ENCODE assay signal across 15 cellular contexts in genomic region chr16:30113711-30114333, GRCh38. TPM values are rescaled to one million over a fixed set of nuclear protein-coding genes. Genes with fewer than 3 reads are reported as not detected.
DNase-seq lines count a peak whose midpoint lies in the region; ATAC-seq and TF ChIP-seq lines count a peak whose summit lies in the region.
"Had no signal": no experiment of that assay in that cellular context is flagged by ENCODE, and none has a peak within 500 bp of the region (broad histone marks: within the 10 kb centered on the region; RNA-seq: fewer than 3 reads in every experiment).

No MANE protein-coding gene starts in this region.

- peak overlapping the region; percentile 37 for H2AK5ac ChIP-seq in neuronal stem cell (ENCODE audit: low read depth, low read length)

- H3K36me3 ChIP-seq in CD4-positive, CD25-positive, alpha-beta regulatory T cell (ENCODE audit: control insufficient read depth, insufficient read depth, low read length) = peaks cover 23% of the 10 kb centered on the region
- H3K36me3 ChIP-seq in neuronal stem cell (replicated peaks in 1 of 2; ENCODE audit: control insufficient read depth in 2 of 2, insufficient read depth in 2 of 2, low read length in 2 of 2) (peaks cover 32 to 39% of the 10 kb centered on the region in 2 donors), left lung (peaks cover 0 to 94% of the 10 kb centered on the region in 2 donors)

- peak overlapping the region; percentile 52 to 73 (median 56) for H3K27ac Mint-ChIP-seq in CD4-positive, CD25-positive, alpha-beta regulatory T cell
- peak overlapping the region; percentile 87 for H3K27ac Mint-ChIP-seq in HFFc6
- H3K27ac Mint-ChIP-seq in central memory CD8-positive, alpha-beta T cell (ENCODE audit: low read depth) = peak overlapping the region; percentile 67
- H3K27ac Mint-ChIP-seq: mesothelial cell of epicardium had no signal

- H3K14ac ChIP-seq in neuronal stem cell (ENCODE audit: low read length) = peak overlapping the region; percentile 71

- intact Hi-C loops in left lung (cut with DNase I) = no loop called here

- WGBS in neuronal stem cell (ENCODE audit: extremely low coverage in 2 of 2, insufficient read length in 2 of 2, insufficient replicate concordance in 1 of 2), 2 donors = no CpG with 5 or more reads among the region's 20 CpGs

- H4K8ac ChIP-seq in neuronal stem cell (ENCODE audit: low read depth, low read length) = no peak overlapping the region

- no peaks in the 10 kb centered on the region for H3K79me1 ChIP-seq in neuronal stem cell (ENCODE audit: low read depth, low read length)

- peak overlapping the region; percentile 31 for H3K23ac ChIP-seq in neuronal stem cell (ENCODE audit: low read depth, low read length, poor library complexity)

- H3K4me3 ChIP-seq in CD4-positive, CD25-positive, alpha-beta regulatory T cell (ENCODE audit: low read depth, low read length) = no peak overlapping the region
- no peak overlapping the region for H3K4me3 ChIP-seq in neuronal stem cell (ENCODE audit: low read length in 2 of 2)
- no peak overlapping the region for H3K4me3 ChIP-seq in left lung

- DNase-seq in CD4-positive, CD25-positive, alpha-beta regulatory T cell = no peak
- DNase-seq in HFFc6 (peak; percentile 38), neuronal stem cell (ENCODE audit: low spot score) (no peak), left lung (no peak), HuH-7.5 (ENCODE audit: low spot score) (no peak), HuH-7 (ENCODE audit: low spot score) (no peak)
- no peak for DNase-seq in central memory CD8-positive, alpha-beta T cell (ENCODE audit: low spot score in 2 of 2)
- no peak for DNase-seq in stimulated activated CD4-positive, alpha-beta T cell treated with anti-CD3 and anti-CD28 coated beads, Interleukin-12 subunit alpha, Interleukin-12 subunit beta, amount 100 ng/mL, for 4 hours
- DNase-seq: activated CD4-positive, alpha-beta T cell treated with anti-CD3 and anti-CD28 coated beads for 4 hours; activated T-cell treated with anti-CD3 and anti-CD28 coated beads, Interleukin-2, amount 50 U/mL, for 1 hour; KBM-7; NCI-H1436; NCI-H524 had no signal

- H3K4me3 Mint-ChIP-seq in CD4-positive, CD25-positive, alpha-beta regulatory T cell = no peak overlapping the region
- H3K4me3 Mint-ChIP-seq in HFFc6 = peak overlapping the region; percentile 20; the same call in 1 of the 2 replicates
- H3K4me3 Mint-ChIP-seq in central memory CD8-positive, alpha-beta T cell = no peak overlapping the region
- H3K4me3 Mint-ChIP-seq: mesothelial cell of epicardium had no signal

- H3K27me3 Mint-ChIP-seq in CD4-positive, CD25-positive, alpha-beta regulatory T cell = no peaks in the 10 kb centered on the region
- no peaks in the 10 kb centered on the region; the same call in none of the 2 replicates for H3K27me3 Mint-ChIP-seq in HFFc6 (ENCODE audit: insufficient read depth)
- no peaks in the 10 kb centered on the region for H3K27me3 Mint-ChIP-seq in central memory CD8-positive, alpha-beta T cell

- no peaks in the 10 kb centered on the region for H3K9me3 Mint-ChIP-seq in CD4-positive, CD25-positive, alpha-beta regulatory T cell
- H3K9me3 Mint-ChIP-seq in HFFc6 = no peaks in the 10 kb centered on the region
- no peaks in the 10 kb centered on the region for H3K9me3 Mint-ChIP-seq in central memory CD8-positive, alpha-beta T cell
- H3K9me3 Mint-ChIP-seq: mesothelial cell of epicardium had no signal

- H3K9me3 ChIP-seq in CD4-positive, CD25-positive, alpha-beta regulatory T cell (ENCODE audit: control insufficient read depth in 2 of 2, low read length in 2 of 2) = no peaks in the 10 kb centered on the region
- no peaks in the 10 kb centered on the region for H3K9me3 ChIP-seq in neuronal stem cell (replicated peaks in 1 of 2; ENCODE audit: control insufficient read depth in 2 of 2, insufficient read depth in 1 of 2, low read depth in 1 of 2, low read length in 2 of 2)
- H3K9me3 ChIP-seq in left lung = no peaks in the 10 kb centered on the region

- TF ChIP-seq CTCF in HFFc6 (IDR thresholded peaks at IDR 0.05) (no peak), left lung (IDR thresholded peaks at IDR 0.05) (no peak)

- H3K27ac ChIP-seq in CD4-positive, CD25-positive, alpha-beta regulatory T cell (ENCODE audit: insufficient read depth, low read length, poor library complexity, severe bottlenecking) = peak overlapping the region; percentile 41
- H3K27ac ChIP-seq in neuronal stem cell (replicated peaks; ENCODE audit: low read length) (no peak overlapping the region), left lung (peak overlapping the region in 1 of 2 donors; percentile 18)
- H3K27ac ChIP-seq: C4-2B had no signal

- H3K9ac ChIP-seq in neuronal stem cell (ENCODE audit: low read depth, low read length, poor library complexity) = peak overlapping the region; percentile 2

- H3K18ac ChIP-seq in neuronal stem cell (ENCODE audit: low read length) = no peak overlapping the region

- no peak overlapping the region for H4K91ac ChIP-seq in neuronal stem cell (ENCODE audit: low read depth, low read length, poor library complexity)

- H3K4me1 ChIP-seq in CD4-positive, CD25-positive, alpha-beta regulatory T cell (ENCODE audit: control insufficient read depth, insufficient read depth, low read length, poor library complexity, severe bottlenecking) = peaks cover 25% of the 10 kb centered on the region
- H3K4me1 ChIP-seq in neuronal stem cell (ENCODE audit: control insufficient read depth in 2 of 2, insufficient read depth in 1 of 2, low read depth in 1 of 2, low read length in 2 of 2) (no peaks in the 10 kb centered on the region), left lung (peaks cover 0 to 19% of the 10 kb centered on the region in 2 donors)

- no peak overlapping the region for H2AFZ ChIP-seq in neuronal stem cell (ENCODE audit: low read length)

- no peaks in the 10 kb centered on the region for H3K27me3 ChIP-seq in CD4-positive, CD25-positive, alpha-beta regulatory T cell (ENCODE audit: control insufficient read depth, insufficient read depth, low read length)
- H3K27me3 ChIP-seq in neuronal stem cell (ENCODE audit: control insufficient read depth in 3 of 3, insufficient read depth in 3 of 3, low read depth in 1 of 3, low read length in 3 of 3) = no peaks in the 10 kb centered on the region
- H3K27me3 ChIP-seq in left lung = no peaks in the 10 kb centered on the region

- no peak overlapping the region for H2BK5ac ChIP-seq in neuronal stem cell (ENCODE audit: low read length)

- no peak overlapping the region for H2BK15ac ChIP-seq in neuronal stem cell (ENCODE audit: low read length)

- no peak overlapping the region for H3K4me2 ChIP-seq in neuronal stem cell (ENCODE audit: insufficient read depth, low read length, poor library complexity, severe bottlenecking)

- no peak for ATAC-seq in CD4-positive, CD25-positive, alpha-beta regulatory T cell (ENCODE audit: low read depth in 2 of 2)
- no peak for ATAC-seq in central memory CD8-positive, alpha-beta T cell (replicated peaks; ENCODE audit: extremely low read depth, poor library complexity, severe bottlenecking)
- ATAC-seq in left lung = no peak

- peaks cover 16% of the 10 kb centered on the region for H3K36me3 Mint-ChIP-seq in CD4-positive, CD25-positive, alpha-beta regulatory T cell
- peaks cover 4% of the 10 kb centered on the region; the same call in 1 of the 2 replicates for H3K36me3 Mint-ChIP-seq in HFFc6 (ENCODE audit: low read depth)
- peaks cover 18% of the 10 kb centered on the region for H3K36me3 Mint-ChIP-seq in central memory CD8-positive, alpha-beta T cell (ENCODE audit: insufficient read depth)

- H3K4me1 Mint-ChIP-seq in CD4-positive, CD25-positive, alpha-beta regulatory T cell = peaks cover 0 to 34% (median 10%) of the 10 kb centered on the region in 4 donors
- H3K4me1 Mint-ChIP-seq in HFFc6 (ENCODE audit: low read depth) = peaks cover 20% of the 10 kb centered on the region
- peaks cover 10% of the 10 kb centered on the region for H3K4me1 Mint-ChIP-seq in central memory CD8-positive, alpha-beta T cell

- H2BK120ac ChIP-seq in neuronal stem cell (ENCODE audit: low read depth, low read length) = no peak overlapping the region

- H3K4ac ChIP-seq in neuronal stem cell (ENCODE audit: low read length) = no peak overlapping the region

- no peak overlapping the region for H2BK12ac ChIP-seq in neuronal stem cell (ENCODE audit: low read length)

RNA-seq across cellular contexts. Expression of gene GDPD3, which starts 0.5 kb away (rescaled TPM):
- total RNA-seq in CD4-positive, CD25-positive, alpha-beta regulatory T cell = 26.7 TPM
- polyA plus RNA-seq in CD4-positive, CD25-positive, alpha-beta regulatory T cell = under 1 TPM in 2 of 4 donors, not detected in 2; 0.13 to 0.28 TPM
- 1 to 10 TPM; 1.5 to 3.0 (median 2.3) TPM for total RNA-seq in HFFc6 (2021; fragmentation: NEBNext Ultra II Directional; extraction: Animal tissue kit (Norgen Biotek cat#: 25700))
- polyA plus RNA-seq in neuronal stem cell (2013, experiment 1 of 2) = 3.9 TPM
- polyA plus RNA-seq in neuronal stem cell (2013, experiment 2 of 2) = 3.4 TPM
- total RNA-seq in left lung = 1 to 10 TPM; 5.6 to 9.0 TPM

RNA-seq across cellular contexts. Expression of gene MAPK3, which starts 9.2 kb away (rescaled TPM):
- total RNA-seq in CD4-positive, CD25-positive, alpha-beta regulatory T cell = 71.4 TPM
- 10 to 100 TPM in 1 of 4 donors, 1 to 10 TPM in 3; 7.3 to 12.6 (median 9.1) TPM for polyA plus RNA-seq in CD4-positive, CD25-positive, alpha-beta regulatory T cell
- 10 to 100 TPM; 58.5 to 89.3 (median 80.4) TPM for total RNA-seq in HFFc6 (2021; fragmentation: NEBNext Ultra II Directional; extraction: Animal tissue kit (Norgen Biotek cat#: 25700))
- 80.2 TPM for polyA plus RNA-seq in neuronal stem cell (2013, experiment 1 of 2)
- polyA plus RNA-seq in neuronal stem cell (2013, experiment 2 of 2) = 78.2 TPM
- total RNA-seq in left lung = 10 to 100 TPM; 70.1 to 95.1 TPM

RNA-seq across cellular contexts. Expression of gene YPEL3, which starts 17.8 kb away (rescaled TPM):
- 121 TPM for total RNA-seq in CD4-positive, CD25-positive, alpha-beta regulatory T cell
- polyA plus RNA-seq in CD4-positive, CD25-positive, alpha-beta regulatory T cell = 100 to 1,000 TPM; 245 to 319 (median 297) TPM
- 10 to 100 TPM; 17.2 to 28.4 (median 19.1) TPM for total RNA-seq in HFFc6 (2021; fragmentation: NEBNext Ultra II Directional; extraction: Animal tissue kit (Norgen Biotek cat#: 25700))
- polyA plus RNA-seq in neuronal stem cell (2013, experiment 1 of 2) = 51.2 TPM
- 52.1 TPM for polyA plus RNA-seq in neuronal stem cell (2013, experiment 2 of 2)
- total RNA-seq in left lung = 10 to 100 TPM; 57.5 to 79.5 TPM

RNA-seq across cellular contexts. Expression of gene TBX6, which starts 22.1 kb away (rescaled TPM):
- 0.42 TPM for total RNA-seq in CD4-positive, CD25-positive, alpha-beta regulatory T cell
- under 1 TPM in 1 of 4 donors, not detected in 3; 0.29 TPM for polyA plus RNA-seq in CD4-positive, CD25-positive, alpha-beta regulatory T cell
- under 1 TPM; 0.16 to 0.33 (median 0.26) TPM for total RNA-seq in HFFc6 (2021; fragmentation: NEBNext Ultra II Directional; extraction: Animal tissue kit (Norgen Biotek cat#: 25700))
- polyA plus RNA-seq in neuronal stem cell (2013, experiment 1 of 2) = 2.8 TPM
- 2.5 TPM for polyA plus RNA-seq in neuronal stem cell (2013, experiment 2 of 2)
- 1 to 10 TPM; 1.6 TPM for total RNA-seq in left lung

RNA-seq across cellular contexts. Expression of gene PPP4C, which starts 38.0 kb away (rescaled TPM):
- total RNA-seq in CD4-positive, CD25-positive, alpha-beta regulatory T cell = 97.0 TPM
- polyA plus RNA-seq in CD4-positive, CD25-positive, alpha-beta regulatory T cell = 100 to 1,000 TPM; 232 to 289 (median 262) TPM
- total RNA-seq in HFFc6 (2021; fragmentation: NEBNext Ultra II Directional; extraction: Animal tissue kit (Norgen Biotek cat#: 25700)) = 100 to 1,000 TPM; 111 to 135 (median 123) TPM
- polyA plus RNA-seq in neuronal stem cell (2013, experiment 1 of 2) = 112 TPM
- polyA plus RNA-seq in neuronal stem cell (2013, experiment 2 of 2) = 110 TPM
- total RNA-seq in left lung = 10 to 100 TPM; 82.5 to 89.8 TPM
